39 cellular contexts compared by ENCODE assay signal in genomic region chr4:186283311-186283710, GRCh38. TPM values are rescaled to one million over a fixed set of nuclear protein-coding genes. Genes with fewer than 3 reads are reported as not detected.
"Had no signal": no experiment of that assay in that cellular context is flagged by ENCODE, and none has a peak within 500 bp of the region (broad histone marks: within the 10 kb centered on the region; RNA-seq: fewer than 3 reads in every experiment).

No MANE protein-coding gene starts in this region.

- H3K27ac Mint-ChIP-seq: activated B cell treated with CpG ODN at 0.5 μM for 24 hours; activated CD4-positive, alpha-beta memory T cell treated with anti-CD3 and anti-CD28 coated beads for 36 hours; activated CD4-positive, alpha-beta T cell treated with anti-CD3 and anti-CD28 coated beads, Interleukin-2, amount 10 ng/mL, durations not matched to agents 24 days and 14 days; activated CD8-positive, alpha-beta T cell treated with anti-CD3 and anti-CD28 coated beads for 36 hours; activated naive CD4-positive, alpha-beta T cell treated with anti-CD3 and anti-CD28 coated beads, Interleukin-2, amount 10 ng/mL, durations not matched to agents 7 days and 5 days; activated naive CD4-positive, alpha-beta T cell treated with anti-CD3 and anti-CD28 coated beads, Interleukin-2, amount 50 U/mL, for 24 hours; activated naive CD8-positive, alpha-beta T cell; activated naive CD8-positive, alpha-beta T cell treated with anti-CD3 and anti-CD28 coated beads, Interleukin-2, amount 10 ng/mL, durations not matched to agents 7 days and 5 days; activated naive CD8-positive, alpha-beta T cell treated with anti-CD3 and anti-CD28 coated beads, Interleukin-2, amount 50 U/mL, for 24 hours; activated T-cell treated with anti-CD3 and anti-CD28 coated beads, Interleukin-2, amount 50 U/mL, for 72 hours; activated T-helper 2 cell treated with anti-CD3 and anti-CD28 coated beads, Interferon-gamma antibody, Interleukin-2, Interleukin-4, amounts not matched to agents 10 μg/mL and 5 μg/mL and 100 μg/mL, durations not matched to agents 14 hours and 24 hours and 36 hours; brain; T-helper 1 cell treated with Interleukin-12 subunit alpha and Interleukin-12 subunit beta and Interleukin-4 antibody, amounts not matched to agents 30 μg/mL and 1 μg/mL, for 36 hours; T-helper 2 cell treated with Interferon-gamma antibody and Interleukin-4, amounts not matched to agents 5 μg/mL and 100 μg/mL, for 36 hours had no signal

- H3K27me3 Mint-ChIP-seq: activated CD4-positive, alpha-beta T cell treated with anti-CD3 and anti-CD28 coated beads, Interleukin-2, amount 10 ng/mL, durations not matched to agents 24 days and 14 days; activated naive CD4-positive, alpha-beta T cell treated with anti-CD3 and anti-CD28 coated beads, Interleukin-2, amount 10 ng/mL, durations not matched to agents 7 days and 5 days; activated naive CD4-positive, alpha-beta T cell treated with anti-CD3 and anti-CD28 coated beads, Interleukin-2, amount 50 U/mL, for 24 hours had no signal

- H3K4me3 ChIP-seq: ascending aorta, cardiac muscle cell had no signal

- H3K27ac ChIP-seq: ascending aorta, cardiac muscle cell, VCaP had no signal

- H3K9me3 ChIP-seq: ascending aorta had no signal

- H3K36me3 ChIP-seq: ascending aorta, cardiac muscle cell had no signal

- H3K4me1 Mint-ChIP-seq: activated B cell treated with CpG ODN at 0.5 μM for 24 hours; activated CD4-positive, alpha-beta T cell treated with anti-CD3 and anti-CD28 coated beads, Interleukin-2, amount 10 ng/mL, durations not matched to agents 24 days and 14 days; activated naive CD4-positive, alpha-beta T cell treated with anti-CD3 and anti-CD28 coated beads, Interleukin-2, amount 10 ng/mL, durations not matched to agents 7 days and 5 days; activated naive CD4-positive, alpha-beta T cell treated with anti-CD3 and anti-CD28 coated beads, Interleukin-2, amount 50 U/mL, for 24 hours; activated naive CD8-positive, alpha-beta T cell treated with anti-CD3 and anti-CD28 coated beads, Interleukin-2, amount 10 ng/mL, durations not matched to agents 7 days and 5 days; activated naive CD8-positive, alpha-beta T cell treated with anti-CD3 and anti-CD28 coated beads, Interleukin-2, amount 50 U/mL, for 24 hours; brain; central memory CD8-positive, alpha-beta T cell had no signal

- H3K4me3 Mint-ChIP-seq: activated B cell treated with CpG ODN at 0.5 μM for 24 hours; activated CD4-positive, alpha-beta memory T cell treated with anti-CD3 and anti-CD28 coated beads for 36 hours; activated CD4-positive, alpha-beta T cell treated with anti-CD3 and anti-CD28 coated beads, Interleukin-2, amount 10 ng/mL, durations not matched to agents 24 days and 14 days; activated CD8-positive, alpha-beta T cell treated with anti-CD3 and anti-CD28 coated beads for 36 hours; activated naive CD4-positive, alpha-beta T cell treated with anti-CD3 and anti-CD28 coated beads, Interleukin-2, amount 10 ng/mL, durations not matched to agents 7 days and 5 days; activated naive CD4-positive, alpha-beta T cell treated with anti-CD3 and anti-CD28 coated beads, Interleukin-2, amount 50 U/mL, for 24 hours; activated naive CD8-positive, alpha-beta T cell; activated naive CD8-positive, alpha-beta T cell treated with anti-CD3 and anti-CD28 coated beads, Interleukin-2, amount 10 ng/mL, durations not matched to agents 7 days and 5 days; activated naive CD8-positive, alpha-beta T cell treated with anti-CD3 and anti-CD28 coated beads, Interleukin-2, amount 50 U/mL, for 24 hours; activated T-cell treated with anti-CD3 and anti-CD28 coated beads, Interleukin-2, amount 50 U/mL, for 4 hours; activated T-cell treated with anti-CD3 and anti-CD28 coated beads, Interleukin-2, amount 50 U/mL, for 72 hours; brain; central memory CD8-positive, alpha-beta T cell; T-helper 1 cell treated with Interleukin-12 subunit alpha and Interleukin-12 subunit beta and Interleukin-4 antibody, amounts not matched to agents 30 μg/mL and 1 μg/mL, for 36 hours; T-helper 2 cell treated with Interferon-gamma antibody and Interleukin-4, amounts not matched to agents 5 μg/mL and 100 μg/mL, for 36 hours had no signal

- H3K36me3 Mint-ChIP-seq: activated CD4-positive, alpha-beta memory T cell treated with anti-CD3 and anti-CD28 coated beads for 36 hours; activated naive CD4-positive, alpha-beta T cell treated with anti-CD3 and anti-CD28 coated beads, Interleukin-2, amount 10 ng/mL, durations not matched to agents 7 days and 5 days; activated naive CD4-positive, alpha-beta T cell treated with anti-CD3 and anti-CD28 coated beads, Interleukin-2, amount 50 U/mL, for 24 hours; activated naive CD8-positive, alpha-beta T cell; activated naive CD8-positive, alpha-beta T cell treated with anti-CD3 and anti-CD28 coated beads, Interleukin-2, amount 10 ng/mL, durations not matched to agents 7 days and 5 days; brain had no signal

- DNase-seq: activated B cell treated with CpG ODN at 0.5 μM for 24 hours; activated CD4-positive, alpha-beta memory T cell treated with anti-CD3 and anti-CD28 coated beads for 36 hours; activated CD4-positive, alpha-beta T cell treated with anti-CD3 and anti-CD28 coated beads for 4 hours; activated CD4-positive, alpha-beta T cell treated with anti-CD3 and anti-CD28 coated beads, Interleukin-2, amount 10 ng/mL, durations not matched to agents 24 days and 14 days; activated CD4-positive, alpha-beta T cell treated with anti-CD3 and anti-CD28 coated beads, Interleukin-2, amount 50 U/mL, for 1 hour; activated CD4-positive, alpha-beta T cell treated with anti-CD3 and anti-CD28 coated beads, Interleukin-2, amount 50 U/mL, for 4 hours; activated CD4-positive, CD25-positive, alpha-beta regulatory T cell treated with anti-CD3 and anti-CD28 coated beads, Interleukin-2, amount 50 U/mL, for 72 hours; activated CD8-positive, alpha-beta memory T cell treated with anti-CD3 and anti-CD28 coated beads, Interleukin-2, amount 50 U/mL, for 4 hours; activated CD8-positive, alpha-beta T cell treated with anti-CD3 and anti-CD28 coated beads for 36 hours; activated effector memory CD4-positive, alpha-beta T cell treated with Interleukin-2 at 50 U/mL for 16 hours; activated gamma-delta T cell; activated naive CD4-positive, alpha-beta T cell treated with anti-CD3 and anti-CD28 coated beads, Interleukin-2, amount 10 ng/mL, durations not matched to agents 7 days and 5 days; activated naive CD4-positive, alpha-beta T cell treated with Interleukin-2 at 50 U/mL for 16 hours; activated naive CD8-positive, alpha-beta T cell treated with anti-CD3 and anti-CD28 coated beads, Interleukin-2, amount 10 ng/mL, durations not matched to agents 7 days and 5 days; activated naive CD8-positive, alpha-beta T cell treated with anti-CD3 and anti-CD28 coated beads, Interleukin-2, amount 50 U/mL, for 24 hours; activated T-cell treated with anti-CD3 and anti-CD28 coated beads for 4 hours; activated T-cell treated with anti-CD3 and anti-CD28 coated beads, Interleukin-2, amount 50 U/mL, for 1 hour; activated T-cell treated with anti-CD3 and anti-CD28 coated beads, Interleukin-2, amount 50 U/mL, for 4 hours; activated T-cell treated with anti-CD3 and anti-CD28 coated beads, Interleukin-2, amount 50 U/mL, for 72 hours; amygdala; anterior cingulate cortex; caudate nucleus; cerebellar nuclear complex; T-helper 1 cell; T-helper 2 cell; T-helper 9 cell had no signal

- FAIRE-seq: bronchial epithelial cell, TTC549 had no signal

- ATAC-seq: activated CD8-positive, alpha-beta T cell treated with anti-CD3 and anti-CD28 coated beads for 36 hours; activated naive CD8-positive, alpha-beta T cell treated with anti-CD3 and anti-CD28 coated beads, Interleukin-2, amount 50 U/mL, for 24 hours; activated T-cell treated with anti-CD3 and anti-CD28 coated beads, Interleukin-2, amount 50 U/mL, for 4 hours; activated T-cell treated with anti-CD3 and anti-CD28 coated beads, Interleukin-2, amount 50 U/mL, for 72 hours had no signal

- H3K9me3 Mint-ChIP-seq: activated B cell treated with CpG ODN at 0.5 μM for 24 hours; activated CD4-positive, alpha-beta memory T cell treated with anti-CD3 and anti-CD28 coated beads for 36 hours; activated CD4-positive, alpha-beta T cell treated with anti-CD3 and anti-CD28 coated beads, Interleukin-2, amount 10 ng/mL, durations not matched to agents 24 days and 14 days; activated CD8-positive, alpha-beta T cell treated with anti-CD3 and anti-CD28 coated beads for 36 hours; activated naive CD4-positive, alpha-beta T cell treated with anti-CD3 and anti-CD28 coated beads, Interleukin-2, amount 10 ng/mL, durations not matched to agents 7 days and 5 days; activated naive CD4-positive, alpha-beta T cell treated with anti-CD3 and anti-CD28 coated beads, Interleukin-2, amount 50 U/mL, for 24 hours; activated naive CD8-positive, alpha-beta T cell treated with anti-CD3 and anti-CD28 coated beads, Interleukin-2, amount 10 ng/mL, durations not matched to agents 7 days and 5 days; activated naive CD8-positive, alpha-beta T cell treated with anti-CD3 and anti-CD28 coated beads, Interleukin-2, amount 50 U/mL, for 24 hours; activated T-cell treated with anti-CD3 and anti-CD28 coated beads, Interleukin-2, amount 50 U/mL, for 4 hours; activated T-cell treated with anti-CD3 and anti-CD28 coated beads, Interleukin-2, amount 50 U/mL, for 72 hours; activated T-helper 2 cell treated with anti-CD3 and anti-CD28 coated beads, Interferon-gamma antibody, Interleukin-2, Interleukin-4, amounts not matched to agents 10 μg/mL and 5 μg/mL and 100 μg/mL, durations not matched to agents 14 hours and 24 hours and 36 hours; central memory CD8-positive, alpha-beta T cell; T-helper 1 cell treated with Interleukin-12 subunit alpha and Interleukin-12 subunit beta and Interleukin-4 antibody, amounts not matched to agents 30 μg/mL and 1 μg/mL, for 36 hours; T-helper 2 cell treated with Interferon-gamma antibody and Interleukin-4, amounts not matched to agents 5 μg/mL and 100 μg/mL, for 36 hours had no signal

- H3K4me1 ChIP-seq: ascending aorta had no signal

- H3K27me3 ChIP-seq: ascending aorta, cardiac muscle cell had no signal

RNA-seq across cellular contexts. Expression of gene F11, which starts 17.3 kb away (rescaled TPM):
- total RNA-seq: activated B cell treated with CpG ODN at 0.5 μM for 24 hours; activated CD4-positive, alpha-beta memory T cell treated with anti-CD3 and anti-CD28 coated beads for 36 hours; activated CD4-positive, alpha-beta T cell treated with anti-CD3 and anti-CD28 coated beads, Interleukin-2, amount 10 ng/mL, durations not matched to agents 24 days and 14 days; activated CD8-positive, alpha-beta memory T cell treated with anti-CD3 and anti-CD28 coated beads for 36 hours; activated CD8-positive, alpha-beta T cell treated with anti-CD3 and anti-CD28 coated beads for 36 hours; activated naive CD8-positive, alpha-beta T cell treated with anti-CD3 and anti-CD28 coated beads, Interleukin-2, amount 10 ng/mL, durations not matched to agents 7 days and 5 days; activated T-cell treated with anti-CD3 and anti-CD28 coated beads, Interleukin-2, amount 50 U/mL, for 4 hours; activated T-cell treated with anti-CD3 and anti-CD28 coated beads, Interleukin-2, amount 50 U/mL, for 72 hours; activated T-helper 2 cell treated with anti-CD3 and anti-CD28 coated beads, Interferon-gamma antibody, Interleukin-2, Interleukin-4, amounts not matched to agents 10 μg/mL and 5 μg/mL and 100 μg/mL, durations not matched to agents 14 hours and 24 hours and 36 hours; ascending aorta; bronchial epithelial cell; cardiac muscle cell had no signal
- polyA plus RNA-seq: cardiac muscle cell had no signal

RNA-seq across cellular contexts. Expression of gene KLKB1, which starts 56.0 kb away (rescaled TPM):
- total RNA-seq: activated CD4-positive, alpha-beta memory T cell treated with anti-CD3 and anti-CD28 coated beads for 36 hours; activated CD8-positive, alpha-beta memory T cell treated with anti-CD3 and anti-CD28 coated beads for 36 hours; activated CD8-positive, alpha-beta T cell treated with anti-CD3 and anti-CD28 coated beads for 36 hours; activated T-helper 2 cell treated with anti-CD3 and anti-CD28 coated beads, Interferon-gamma antibody, Interleukin-2, Interleukin-4, amounts not matched to agents 10 μg/mL and 5 μg/mL and 100 μg/mL, durations not matched to agents 14 hours and 24 hours and 36 hours; ascending aorta; bronchial epithelial cell had no signal
- polyA plus RNA-seq: cardiac muscle cell had no signal
